2 cellular contexts compared by ENCODE assay signal in the genomic region with DNA sequence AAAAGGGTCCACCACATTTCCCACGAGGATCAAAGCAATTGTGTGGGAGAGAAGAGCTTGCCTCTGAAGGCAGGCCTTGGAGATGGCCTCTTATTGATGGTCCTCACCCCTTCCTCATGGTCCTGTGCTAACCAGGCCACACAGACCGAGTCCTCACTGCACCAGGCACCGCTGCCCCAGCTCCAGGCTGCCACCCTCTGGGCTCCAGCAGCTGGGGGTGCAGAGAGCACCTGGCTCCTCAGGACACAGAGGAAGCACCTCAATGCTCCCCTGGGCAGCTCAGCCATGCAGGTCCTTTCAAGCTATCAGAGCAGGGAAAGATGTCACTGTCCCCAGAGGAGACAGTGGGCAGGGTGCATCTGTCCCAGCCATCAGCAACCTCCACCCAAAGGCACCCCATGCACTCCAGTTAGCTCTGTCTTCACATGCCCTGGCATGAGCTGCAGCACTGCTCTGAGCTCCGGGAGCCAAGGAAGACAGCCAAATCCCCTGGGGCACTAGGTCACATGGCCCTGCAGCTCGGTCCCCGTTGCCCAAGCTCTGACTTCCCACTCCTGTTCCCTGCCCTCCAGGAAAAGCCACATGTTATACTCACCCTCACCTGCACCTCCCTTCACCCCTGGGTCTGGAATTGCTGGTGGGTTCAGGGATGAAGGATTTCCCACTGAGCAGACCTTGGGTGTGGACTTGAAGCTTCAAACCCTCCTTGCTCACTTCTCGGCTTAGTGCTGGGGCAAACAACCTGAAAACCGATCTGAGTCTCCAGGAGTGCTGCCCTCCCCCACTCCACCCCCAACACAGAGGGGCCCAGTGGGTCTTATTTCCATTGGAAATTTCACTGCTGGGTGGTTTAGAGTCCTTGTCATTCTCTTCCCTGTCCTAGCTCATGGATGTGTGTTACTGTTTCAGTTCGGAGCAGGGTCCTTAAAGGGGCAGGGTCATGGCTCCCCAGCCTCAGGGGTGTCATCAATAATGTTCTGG.
TF ChIP-seq lines count a peak whose summit lies in the region.

No MANE protein-coding gene starts in this region.

TF ChIP-seq in HCT116, 20 proteins besides CTCF, POLR2A, EP300 and RAD21:
- TF ChIP-seq ELF1 (IDR thresholded peaks at IDR 0.05; ENCODE audit: borderline replicate concordance, low read depth) = no peak
- TF ChIP-seq, protein P1, sequence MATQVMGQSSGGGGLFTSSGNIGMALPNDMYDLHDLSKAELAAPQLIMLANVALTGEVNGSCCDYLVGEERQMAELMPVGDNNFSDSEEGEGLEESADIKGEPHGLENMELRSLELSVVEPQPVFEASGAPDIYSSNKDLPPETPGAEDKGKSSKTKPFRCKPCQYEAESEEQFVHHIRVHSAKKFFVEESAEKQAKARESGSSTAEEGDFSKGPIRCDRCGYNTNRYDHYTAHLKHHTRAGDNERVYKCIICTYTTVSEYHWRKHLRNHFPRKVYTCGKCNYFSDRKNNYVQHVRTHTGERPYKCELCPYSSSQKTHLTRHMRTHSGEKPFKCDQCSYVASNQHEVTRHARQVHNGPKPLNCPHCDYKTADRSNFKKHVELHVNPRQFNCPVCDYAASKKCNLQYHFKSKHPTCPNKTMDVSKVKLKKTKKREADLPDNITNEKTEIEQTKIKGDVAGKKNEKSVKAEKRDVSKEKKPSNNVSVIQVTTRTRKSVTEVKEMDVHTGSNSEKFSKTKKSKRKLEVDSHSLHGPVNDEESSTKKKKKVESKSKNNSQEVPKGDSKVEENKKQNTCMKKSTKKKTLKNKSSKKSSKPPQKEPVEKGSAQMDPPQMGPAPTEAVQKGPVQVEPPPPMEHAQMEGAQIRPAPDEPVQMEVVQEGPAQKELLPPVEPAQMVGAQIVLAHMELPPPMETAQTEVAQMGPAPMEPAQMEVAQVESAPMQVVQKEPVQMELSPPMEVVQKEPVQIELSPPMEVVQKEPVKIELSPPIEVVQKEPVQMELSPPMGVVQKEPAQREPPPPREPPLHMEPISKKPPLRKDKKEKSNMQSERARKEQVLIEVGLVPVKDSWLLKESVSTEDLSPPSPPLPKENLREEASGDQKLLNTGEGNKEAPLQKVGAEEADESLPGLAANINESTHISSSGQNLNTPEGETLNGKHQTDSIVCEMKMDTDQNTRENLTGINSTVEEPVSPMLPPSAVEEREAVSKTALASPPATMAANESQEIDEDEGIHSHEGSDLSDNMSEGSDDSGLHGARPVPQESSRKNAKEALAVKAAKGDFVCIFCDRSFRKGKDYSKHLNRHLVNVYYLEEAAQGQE (IDR thresholded peaks at IDR 0.05; ENCODE audit: low read depth) = no peak
- no peak for TF ChIP-seq ZNF274 (IDR thresholded peaks at IDR 0.05; ENCODE audit: low read depth, low read length)
- TF ChIP-seq JUND (IDR thresholded peaks at IDR 0.05) = no peak
- no peak for TF ChIP-seq EZH2 (IDR thresholded peaks at IDR 0.05)
- no peak for TF ChIP-seq ATF3 (IDR thresholded peaks at IDR 0.05)
- TF ChIP-seq CEBPB (IDR thresholded peaks at IDR 0.05; ENCODE audit: low read depth) = no peak

TF ChIP-seq in HepG2, 621 proteins besides CTCF, POLR2A, EP300 and RAD21:
- TF ChIP-seq STAG1 (CRISPR knock-in tag; IDR thresholded peaks at IDR 0.05) = peak; percentile 49; the same call in 1 of the 2 replicates
- no peak for TF ChIP-seq ZNF296 (CRISPR knock-in tag; conservative IDR thresholded peaks at IDR 0.05)
